In genomic region chr6:26556263-26557070, GRCh38 we compare ENCODE assay signal across 9 cellular contexts. TPM values are rescaled to one million over a fixed set of nuclear protein-coding genes. Genes with fewer than 3 reads are reported as not detected.
A peak's percentile ranks its signal among the peaks of the same experiment; 100 is the strongest.
DNase-seq lines count a peak whose midpoint lies in the region; ATAC-seq and TF ChIP-seq lines count a peak whose summit lies in the region.
"Had no signal": no experiment of that assay in that cellular context is flagged by ENCODE, and none has a peak within 500 bp of the region (broad histone marks: within the 10 kb centered on the region; RNA-seq: fewer than 3 reads in every experiment).

No MANE protein-coding gene starts in this region.

- intact Hi-C loops in colonic mucosa (cut with DNase I) = no loop called here

- H3K27ac ChIP-seq in colonic mucosa = no peak overlapping the region

- no peaks in the 10 kb centered on the region for H3K27me3 ChIP-seq in colonic mucosa

- H3K4me3 ChIP-seq in colonic mucosa = no peak overlapping the region
- H3K4me3 ChIP-seq: thoracic aorta had no signal

- CTCF ChIA-PET in activated CD8-positive, alpha-beta memory T cell treated with anti-CD3 and anti-CD28 coated beads, Interleukin-2, amount 10 ng/mL, durations not matched to agents 7 days and 5 days (lab: Charles Lee) = interaction anchor here (1.1 to 8.6 kb wide), 5 partner anchors 10 to 53 kb away, joined by 3 to 60 read pairs (median 6); partner anchors contain the start of gene HMGN4

- ATAC-seq in activated CD8-positive, alpha-beta memory T cell treated with anti-CD3 and anti-CD28 coated beads, Interleukin-2, amount 10 ng/mL, durations not matched to agents 7 days and 5 days = no peak
- no peak for ATAC-seq in stimulated activated memory B cell treated with anti-CD40 and anti-IgM and Interleukin-4, amounts not matched to agents 10 μg/mL and 1 μg/mL and 100 μg/mL, for 72 hours
- ATAC-seq in HG02884 (IDR thresholded peaks at IDR 0.05; ENCODE audit: unreplicated experiment) = no peak

- H3K9me3 Mint-ChIP-seq in activated CD8-positive, alpha-beta memory T cell treated with anti-CD3 and anti-CD28 coated beads, Interleukin-2, amount 10 ng/mL, durations not matched to agents 7 days and 5 days (ENCODE audit: low read depth) = no peaks in the 10 kb centered on the region
- H3K9me3 Mint-ChIP-seq in stimulated activated memory B cell treated with anti-CD40 and anti-IgM and Interleukin-4, amounts not matched to agents 10 μg/mL and 1 μg/mL and 100 μg/mL, for 72 hours = no peaks in the 10 kb centered on the region

- no peak for TF ChIP-seq CTCF in colonic mucosa (IDR thresholded peaks at IDR 0.05)

- no peaks in the 10 kb centered on the region for H3K4me1 ChIP-seq in colonic mucosa

- no peaks in the 10 kb centered on the region for H3K27me3 Mint-ChIP-seq in activated CD8-positive, alpha-beta memory T cell treated with anti-CD3 and anti-CD28 coated beads, Interleukin-2, amount 10 ng/mL, durations not matched to agents 7 days and 5 days
- H3K27me3 Mint-ChIP-seq in stimulated activated memory B cell treated with anti-CD40 and anti-IgM and Interleukin-4, amounts not matched to agents 10 μg/mL and 1 μg/mL and 100 μg/mL, for 72 hours = no peaks in the 10 kb centered on the region

- peak; percentile 69 for DNase-seq in activated effector memory CD4-positive, alpha-beta T cell treated with anti-CD3 and anti-CD28 coated beads, Interleukin-2, amount 50 U/mL, for 16 hours
- DNase-seq in activated effector memory CD4-positive, alpha-beta T cell treated with Interleukin-2 at 50 U/mL for 16 hours = no peak
- DNase-seq in NCI-H2227 (lab: John Stamatoyannopoulos, UW; ENCODE audit: unreplicated experiment) (peak; percentile 88), hepatic stellate cell (ENCODE audit: low spot score) (peak; percentile 81), colonic mucosa (no peak)
- DNase-seq in activated CD8-positive, alpha-beta memory T cell treated with anti-CD3 and anti-CD28 coated beads, Interleukin-2, amount 10 ng/mL, durations not matched to agents 7 days and 5 days = peak; percentile 63

- peak overlapping the region; percentile 15 for H3K27ac Mint-ChIP-seq in activated CD8-positive, alpha-beta memory T cell treated with anti-CD3 and anti-CD28 coated beads, Interleukin-2, amount 10 ng/mL, durations not matched to agents 7 days and 5 days
- H3K27ac Mint-ChIP-seq in stimulated activated memory B cell treated with anti-CD40 and anti-IgM and Interleukin-4, amounts not matched to agents 10 μg/mL and 1 μg/mL and 100 μg/mL, for 72 hours = peak overlapping the region; percentile 33

- H3K36me3 Mint-ChIP-seq in activated CD8-positive, alpha-beta memory T cell treated with anti-CD3 and anti-CD28 coated beads, Interleukin-2, amount 10 ng/mL, durations not matched to agents 7 days and 5 days = no peaks in the 10 kb centered on the region
- no peaks in the 10 kb centered on the region for H3K36me3 Mint-ChIP-seq in stimulated activated memory B cell treated with anti-CD40 and anti-IgM and Interleukin-4, amounts not matched to agents 10 μg/mL and 1 μg/mL and 100 μg/mL, for 72 hours

- no peaks in the 10 kb centered on the region for H3K36me3 ChIP-seq in colonic mucosa
- H3K36me3 ChIP-seq: thoracic aorta had no signal

- H3K4me3 Mint-ChIP-seq in activated CD8-positive, alpha-beta memory T cell treated with anti-CD3 and anti-CD28 coated beads, Interleukin-2, amount 10 ng/mL, durations not matched to agents 7 days and 5 days = no peak overlapping the region
- H3K4me3 Mint-ChIP-seq in stimulated activated memory B cell treated with anti-CD40 and anti-IgM and Interleukin-4, amounts not matched to agents 10 μg/mL and 1 μg/mL and 100 μg/mL, for 72 hours = no peak overlapping the region

- H3K4me1 Mint-ChIP-seq in activated CD8-positive, alpha-beta memory T cell treated with anti-CD3 and anti-CD28 coated beads, Interleukin-2, amount 10 ng/mL, durations not matched to agents 7 days and 5 days = peaks cover 15% of the 10 kb centered on the region
- peaks cover 11% of the 10 kb centered on the region for H3K4me1 Mint-ChIP-seq in stimulated activated memory B cell treated with anti-CD40 and anti-IgM and Interleukin-4, amounts not matched to agents 10 μg/mL and 1 μg/mL and 100 μg/mL, for 72 hours

- H3K9ac ChIP-seq in colonic mucosa (ENCODE audit: low read depth in 2 of 2, low read length in 2 of 2) = no peak overlapping the region

- no peaks in the 10 kb centered on the region for H3K9me3 ChIP-seq in colonic mucosa
- H3K9me3 ChIP-seq: thoracic aorta had no signal

RNA-seq across cellular contexts. Expression of gene HMGN4, which starts 18.3 kb away (rescaled TPM):
- total RNA-seq in activated CD8-positive, alpha-beta memory T cell treated with anti-CD3 and anti-CD28 coated beads, Interleukin-2, amount 10 ng/mL, durations not matched to agents 7 days and 5 days = 10 to 100 TPM; 75.6 to 78.4 TPM
- total RNA-seq in colonic mucosa = 10 to 100 TPM; 40.6 to 56.0 TPM

RNA-seq across cellular contexts. Expression of gene ABT1, which starts 40.3 kb away (rescaled TPM):
- 10 to 100 TPM; 23.4 to 30.0 TPM for total RNA-seq in activated CD8-positive, alpha-beta memory T cell treated with anti-CD3 and anti-CD28 coated beads, Interleukin-2, amount 10 ng/mL, durations not matched to agents 7 days and 5 days
- total RNA-seq in colonic mucosa = 10 to 100 TPM; 15.9 to 17.9 TPM

RNA-seq across cellular contexts. Expression of gene BTN1A1, which starts 56.4 kb away (rescaled TPM):
- not detected for total RNA-seq in activated CD8-positive, alpha-beta memory T cell treated with anti-CD3 and anti-CD28 coated beads, Interleukin-2, amount 10 ng/mL, durations not matched to agents 7 days and 5 days
- not detected for total RNA-seq in colonic mucosa
- total RNA-seq: thoracic aorta had no signal

Comparison
In these comparisons a context has a peak if more than half of its experiments do, and no peak if none do; other contexts are left out.
1. DNase-seq: peak in activated effector memory CD4-positive, alpha-beta T cell treated with anti-CD3 and anti-CD28 coated beads, Interleukin-2, amount 50 U/mL, for 16 hours (single experiment), NCI-H2227 (single experiment), activated CD8-positive, alpha-beta memory T cell treated with anti-CD3 and anti-CD28 coated beads, Interleukin-2, amount 10 ng/mL, durations not matched to agents 7 days and 5 days (single experiment) and hepatic stellate cell (single experiment); none in activated effector memory CD4-positive, alpha-beta T cell treated with Interleukin-2 at 50 U/mL for 16 hours (single experiment) and colonic mucosa (single experiment).